In the genomic region with DNA sequence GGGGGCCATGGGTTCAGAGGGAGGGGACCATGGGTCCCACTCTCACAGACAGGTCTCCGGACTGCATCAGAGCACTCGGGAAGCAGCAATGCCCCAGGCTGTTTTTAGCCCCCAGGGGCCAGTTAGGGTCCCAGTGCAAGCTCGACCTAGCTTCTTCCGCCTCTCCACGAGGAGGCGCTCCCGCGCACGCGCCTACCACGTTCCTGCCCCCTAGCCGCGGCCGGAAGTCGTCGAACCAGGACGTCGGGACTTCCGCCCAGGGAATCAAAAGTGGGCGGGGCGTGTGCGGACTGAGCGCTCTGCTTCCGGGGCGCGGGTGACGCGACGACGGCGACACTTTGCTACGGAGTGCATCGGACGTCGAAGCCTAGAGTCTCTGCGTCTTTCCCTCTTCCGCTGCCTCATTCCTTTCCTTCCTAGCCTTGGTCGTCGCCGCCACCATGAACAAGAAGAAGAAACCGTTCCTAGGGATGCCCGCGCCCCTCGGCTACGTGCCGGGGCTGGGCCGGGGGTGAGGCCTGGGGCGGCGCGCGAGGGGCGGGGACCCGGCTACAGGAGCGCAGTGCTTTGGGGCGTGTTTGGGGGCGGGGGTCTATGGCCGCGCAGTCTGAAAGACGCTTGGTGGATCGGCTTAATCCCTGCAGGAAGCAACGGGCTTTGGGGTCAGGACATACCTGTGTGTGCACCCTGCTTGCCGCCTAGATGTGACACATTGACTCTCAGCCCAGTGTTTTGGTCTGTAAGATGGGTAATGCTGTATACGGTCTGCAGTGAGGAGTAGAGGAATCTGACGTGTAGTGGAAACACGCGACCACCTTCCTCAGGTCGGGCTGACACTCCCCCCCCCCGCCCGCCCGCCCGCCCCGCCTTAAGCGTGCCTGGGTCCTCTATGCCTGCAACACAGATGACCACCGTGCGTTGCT, we compare ENCODE assay signal across 8 cellular contexts. TPM values are rescaled to one million over a fixed set of nuclear protein-coding genes. Genes with fewer than 3 reads are reported as not detected.
DNase-seq lines count a peak whose midpoint lies in the region; TF ChIP-seq lines count a peak whose summit lies in the region.

A gene with protein sequence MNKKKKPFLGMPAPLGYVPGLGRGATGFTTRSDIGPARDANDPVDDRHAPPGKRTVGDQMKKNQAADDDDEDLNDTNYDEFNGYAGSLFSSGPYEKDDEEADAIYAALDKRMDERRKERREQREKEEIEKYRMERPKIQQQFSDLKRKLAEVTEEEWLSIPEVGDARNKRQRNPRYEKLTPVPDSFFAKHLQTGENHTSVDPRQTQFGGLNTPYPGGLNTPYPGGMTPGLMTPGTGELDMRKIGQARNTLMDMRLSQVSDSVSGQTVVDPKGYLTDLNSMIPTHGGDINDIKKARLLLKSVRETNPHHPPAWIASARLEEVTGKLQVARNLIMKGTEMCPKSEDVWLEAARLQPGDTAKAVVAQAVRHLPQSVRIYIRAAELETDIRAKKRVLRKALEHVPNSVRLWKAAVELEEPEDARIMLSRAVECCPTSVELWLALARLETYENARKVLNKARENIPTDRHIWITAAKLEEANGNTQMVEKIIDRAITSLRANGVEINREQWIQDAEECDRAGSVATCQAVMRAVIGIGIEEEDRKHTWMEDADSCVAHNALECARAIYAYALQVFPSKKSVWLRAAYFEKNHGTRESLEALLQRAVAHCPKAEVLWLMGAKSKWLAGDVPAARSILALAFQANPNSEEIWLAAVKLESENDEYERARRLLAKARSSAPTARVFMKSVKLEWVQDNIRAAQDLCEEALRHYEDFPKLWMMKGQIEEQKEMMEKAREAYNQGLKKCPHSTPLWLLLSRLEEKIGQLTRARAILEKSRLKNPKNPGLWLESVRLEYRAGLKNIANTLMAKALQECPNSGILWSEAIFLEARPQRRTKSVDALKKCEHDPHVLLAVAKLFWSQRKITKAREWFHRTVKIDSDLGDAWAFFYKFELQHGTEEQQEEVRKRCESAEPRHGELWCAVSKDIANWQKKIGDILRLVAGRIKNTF (plus strand): TSS at position 327 of the 923 bp plus-strand sequence. CDS start 114 bp downstream, at position 441.

- peaks cover 15% of the 10 kb centered on the region for H3K4me1 ChIP-seq in ES-I3 (ENCODE audit: insufficient read depth, low read length)
- H3K4me1 ChIP-seq in stomach smooth muscle (ENCODE audit: control insufficient read depth, insufficient read depth, low read length), result peaks cover 39% of the 10 kb centered on the region

- H3K27ac ChIP-seq in stomach smooth muscle (ENCODE audit: low read length), result peak within 1 kb of the TSS; percentile 76

- H3K9ac ChIP-seq in ES-I3 (ENCODE audit: low read depth, low read length), result peak within 1 kb of the TSS; percentile 75
- H3K9ac ChIP-seq in stomach smooth muscle (ENCODE audit: low read length in 2 of 2), result peak within 1 kb of the TSS; percentile 83 to 89

- H3K27me3 ChIP-seq in H7 (ENCODE audit: control insufficient read depth, insufficient read depth, low read length) (peaks cover 8% of the 10 kb centered on the region; the same call in 1 of the 2 replicates), MG63 (no peaks in the 10 kb centered on the region), stomach smooth muscle (ENCODE audit: control insufficient read depth in 1 of 2, insufficient read depth in 2 of 2, low read length in 2 of 2) (no peaks in the 10 kb centered on the region)

- H3K4me3 ChIP-seq in H7 (ENCODE audit: insufficient read depth, low read depth, low read length), result peak within 1 kb of the TSS; percentile 80
- H3K4me3 ChIP-seq in MG63, result peak within 1 kb of the TSS; percentile 99
- H3K4me3 ChIP-seq in fibroblast of villous mesenchyme (ENCODE audit: low read depth, low read length), result peak within 1 kb of the TSS; percentile 92
- peak within 1 kb of the TSS; percentile 95 to 98 for H3K4me3 ChIP-seq in stomach smooth muscle (ENCODE audit: low read length in 2 of 2)

- peaks cover 40% of the 10 kb centered on the region for H3K4me1 Mint-ChIP-seq in neural crest cell

- peak within 1 kb of the TSS; percentile 94 for H3K27ac Mint-ChIP-seq in neural crest cell (ENCODE audit: unreplicated experiment)

- H3K36me3 Mint-ChIP-seq in neural crest cell (ENCODE audit: low read depth), result peaks cover 5% of the 10 kb centered on the region

- no peaks in the 10 kb centered on the region for H3K9me3 ChIP-seq in ES-I3 (ENCODE audit: control insufficient read depth, insufficient read depth, low read length)
- H3K9me3 ChIP-seq in MG63, result no peaks in the 10 kb centered on the region
- H3K9me3 ChIP-seq in stomach smooth muscle (ENCODE audit: control insufficient read depth in 2 of 2, low read length in 2 of 2), result no peaks in the 10 kb centered on the region

- H3K36me3 ChIP-seq in ES-I3 (ENCODE audit: insufficient read depth, low read length) (peaks cover 22% of the 10 kb centered on the region), H7 (replicated peaks; ENCODE audit: control insufficient read depth, insufficient read depth, low read length) (peaks cover 13% of the 10 kb centered on the region), MG63 (peaks cover 34% of the 10 kb centered on the region), stomach smooth muscle (ENCODE audit: control insufficient read depth in 2 of 2, insufficient read depth in 2 of 2, low read length in 2 of 2) (peaks cover 20 to 21% of the 10 kb centered on the region in 2 donors)

- H3K4me3 Mint-ChIP-seq in neural crest cell, result peak within 1 kb of the TSS; percentile 96

- TF ChIP-seq CTCF in fibroblast of villous mesenchyme (IDR thresholded peaks at IDR 0.05; ENCODE audit: insufficient read depth, low read depth, low read length), result peak; percentile 71
- peak; percentile 84 for TF ChIP-seq CTCF in neural crest cell (conservative IDR thresholded peaks at IDR 0.05)

- no peaks in the 10 kb centered on the region for H3K27me3 Mint-ChIP-seq in neural crest cell (ENCODE audit: low read depth)

- peak; percentile 99 for DNase-seq in H7
- peak; percentile 96 for DNase-seq in MG63
- peak; percentile 97 for DNase-seq in SHP77 treated with DMSO at 0.1 percent for 48 hours (lab: John Stamatoyannopoulos, UW)
- peak; percentile 89 for DNase-seq in activated gamma-delta T cell (lab: John Stamatoyannopoulos, UW)
- DNase-seq in fibroblast of villous mesenchyme (ENCODE audit: low read depth), result peak; percentile 95
- peak; percentile 93 for DNase-seq in neural crest cell (ENCODE audit: low read depth, low spot score)

- no peaks in the 10 kb centered on the region for H3K9me3 Mint-ChIP-seq in neural crest cell

RNA-seq across cellular contexts. Expression of the gene that starts here (rescaled TPM):
- total RNA-seq in H7 (2014; rRNA removed; shearing (Covaris generic)), result 70.8 and 75.3 TPM in 2 replicates
- 96.5 and 126 TPM in 2 replicates for total RNA-seq in MG63 (2014; rRNA removed; shearing (Covaris generic); ENCODE audit: low replicate concordance)
- total RNA-seq in fibroblast of villous mesenchyme, result 52.7 and 53.8 TPM in 2 replicates
- 77.4 and 81.5 TPM in 2 replicates for total RNA-seq in neural crest cell

Comparison
In these comparisons a context has a peak if more than half of its experiments do, and no peak if none do; other contexts are left out.
1. Peak in every context shown above with its lines: DNase-seq, H3K4me3 ChIP-seq and H3K27ac ChIP-seq.